ENCODE assay signal across 8 cellular contexts in the genomic region with DNA sequence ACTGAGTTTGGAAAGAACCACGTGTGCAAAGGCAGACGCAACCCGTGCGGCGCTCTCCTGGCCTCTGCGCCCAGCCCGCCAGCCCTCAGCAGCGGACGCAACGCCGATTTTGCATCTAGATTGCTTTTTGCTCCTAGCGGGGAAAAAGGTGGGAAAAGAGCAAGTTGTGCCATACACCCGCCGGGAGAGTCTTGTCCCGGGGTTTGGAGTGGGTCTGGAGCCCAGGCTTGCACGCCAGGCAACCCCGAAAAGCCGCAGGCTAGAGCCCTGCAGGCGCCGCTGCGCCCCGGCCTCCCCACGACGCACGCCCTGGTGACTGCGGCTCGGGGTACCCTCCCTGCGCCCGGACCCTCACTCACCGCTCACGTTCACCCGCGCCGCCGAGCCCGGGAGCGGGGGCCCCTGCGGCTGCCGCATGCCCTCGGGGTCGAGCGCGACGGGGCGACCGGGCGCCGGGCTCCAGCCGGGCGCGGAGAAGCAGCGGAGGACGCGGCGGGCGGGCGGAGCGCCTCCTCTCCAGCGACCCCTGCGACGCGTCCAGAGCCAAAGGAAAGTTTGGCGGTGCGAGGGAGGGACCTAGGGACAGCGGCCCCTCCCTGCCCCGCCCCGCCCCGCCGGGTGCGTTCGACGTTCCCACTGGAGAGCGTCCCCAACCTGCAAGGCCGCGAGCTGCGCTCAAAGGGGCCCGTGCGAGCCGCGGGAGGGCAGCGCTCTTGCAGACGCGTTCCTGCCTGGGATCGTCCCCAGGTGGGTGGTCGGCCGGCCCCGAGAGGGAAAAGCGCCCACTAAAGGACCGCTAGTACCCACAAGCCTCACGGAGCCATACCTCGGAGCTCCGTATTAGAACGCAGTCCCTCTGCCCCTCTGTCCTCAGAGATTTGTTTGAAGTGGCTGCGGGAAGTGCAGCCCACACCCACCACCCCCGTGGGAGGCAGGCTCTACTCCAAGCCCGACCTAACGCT.
DNase-seq lines count a peak whose midpoint lies in the region; ATAC-seq and TF ChIP-seq lines count a peak whose summit lies in the region.

A gene with protein sequence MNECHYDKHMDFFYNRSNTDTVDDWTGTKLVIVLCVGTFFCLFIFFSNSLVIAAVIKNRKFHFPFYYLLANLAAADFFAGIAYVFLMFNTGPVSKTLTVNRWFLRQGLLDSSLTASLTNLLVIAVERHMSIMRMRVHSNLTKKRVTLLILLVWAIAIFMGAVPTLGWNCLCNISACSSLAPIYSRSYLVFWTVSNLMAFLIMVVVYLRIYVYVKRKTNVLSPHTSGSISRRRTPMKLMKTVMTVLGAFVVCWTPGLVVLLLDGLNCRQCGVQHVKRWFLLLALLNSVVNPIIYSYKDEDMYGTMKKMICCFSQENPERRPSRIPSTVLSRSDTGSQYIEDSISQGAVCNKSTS (minus strand): TSS at position 550 of the 962 bp plus-strand sequence. CDS start 27,086 bp downstream, outside the sequence.

- no peaks in the 10 kb centered on the region for H3F3A ChIP-seq in MM.1S (ENCODE audit: insufficient read depth, low read length)

- no peak within 1 kb of the TSS for H3K27ac Mint-ChIP-seq in activated naive CD8-positive, alpha-beta T cell treated with anti-CD3 and anti-CD28 coated beads, Interleukin-2, amount 50 U/mL, for 24 hours

- TF ChIP-seq CTCF in MM.1S (IDR thresholded peaks at IDR 0.05; ENCODE audit: low read length) = no peak

- no peaks in the 10 kb centered on the region for H3K36me3 ChIP-seq in MM.1S (replicated peaks; ENCODE audit: insufficient read depth, low read length)

- no peak within 1 kb of the TSS for H3K9ac ChIP-seq in MM.1S (ENCODE audit: low read length)

- no peaks in the 10 kb centered on the region for H3K9me2 ChIP-seq in MM.1S (replicated peaks; ENCODE audit: insufficient read depth, low read length)

- H3K4me1 ChIP-seq in MM.1S (ENCODE audit: low read length) = no peaks in the 10 kb centered on the region

- peak within 1 kb of the TSS; percentile 76 for H3K4me3 Mint-ChIP-seq in activated naive CD8-positive, alpha-beta T cell treated with anti-CD3 and anti-CD28 coated beads, Interleukin-2, amount 50 U/mL, for 24 hours

- no peaks in the 10 kb centered on the region for H3K36me3 Mint-ChIP-seq in activated naive CD8-positive, alpha-beta T cell treated with anti-CD3 and anti-CD28 coated beads, Interleukin-2, amount 50 U/mL, for 24 hours (ENCODE audit: low read depth)

- peaks cover 36% of the 10 kb centered on the region for H3K27me3 Mint-ChIP-seq in activated naive CD8-positive, alpha-beta T cell treated with anti-CD3 and anti-CD28 coated beads, Interleukin-2, amount 50 U/mL, for 24 hours

- no peaks in the 10 kb centered on the region for H3K27me3 ChIP-seq in MM.1S (replicated peaks; ENCODE audit: insufficient read depth, low read length)

- H3K9me3 ChIP-seq in MM.1S (replicated peaks; ENCODE audit: insufficient read depth, low read length) = no peaks in the 10 kb centered on the region

- DNase-seq in ELR (ENCODE audit: low read depth) (peak; percentile 86), NCI-H524 (lab: John Stamatoyannopoulos, UW) (peak; percentile 51 to 64), iPS-NIHi11 (ENCODE audit: low spot score) (peak; percentile 82), MM.1S (no peak), substantia nigra (lab: John Stamatoyannopoulos, UW) (no peak)
- peak; percentile 44 for DNase-seq in activated naive CD8-positive, alpha-beta T cell treated with anti-CD3 and anti-CD28 coated beads, Interleukin-2, amount 50 U/mL, for 24 hours
- peak; percentile 28 for DNase-seq in stimulated activated CD8-positive, alpha-beta memory T cell treated with anti-CD3 and anti-CD28 coated beads, Interleukin-4, amount 100 ng/mL, for 24 hours (ENCODE audit: low read depth)

- ATAC-seq in activated naive CD8-positive, alpha-beta T cell treated with anti-CD3 and anti-CD28 coated beads, Interleukin-2, amount 50 U/mL, for 24 hours = peak; percentile 68
- no peak for ATAC-seq in GM21528 (IDR thresholded peaks at IDR 0.05; ENCODE audit: low FRiP score, unreplicated experiment)

- H4K20me1 ChIP-seq in MM.1S (ENCODE audit: insufficient read depth, low read length) = no peaks in the 10 kb centered on the region

- no peak within 1 kb of the TSS for H3K27ac ChIP-seq in MM.1S (ENCODE audit: low read length)
- no peak within 1 kb of the TSS for H3K27ac ChIP-seq in substantia nigra (ENCODE audit: low read depth, low read length, poor library complexity, severe bottlenecking)

- no peaks in the 10 kb centered on the region for H3K79me2 ChIP-seq in MM.1S (ENCODE audit: low read length)

- no peak within 1 kb of the TSS for H3K4me2 ChIP-seq in MM.1S (ENCODE audit: low read depth, low read length)

- no peak within 1 kb of the TSS for H3K4me3 ChIP-seq in MM.1S (ENCODE audit: low read length)

- no peak within 1 kb of the TSS for H2AFZ ChIP-seq in MM.1S (ENCODE audit: low read length)

- H3K9me3 Mint-ChIP-seq in activated naive CD8-positive, alpha-beta T cell treated with anti-CD3 and anti-CD28 coated beads, Interleukin-2, amount 50 U/mL, for 24 hours = no peaks in the 10 kb centered on the region

- H3K4me1 Mint-ChIP-seq in activated naive CD8-positive, alpha-beta T cell treated with anti-CD3 and anti-CD28 coated beads, Interleukin-2, amount 50 U/mL, for 24 hours = peaks cover 17% of the 10 kb centered on the region

Comparison
In these comparisons a context has a peak if more than half of its experiments do, and no peak if none do; other contexts are left out.
1. DNase-seq: peak in ELR (single experiment), NCI-H524 (2 of 2), activated naive CD8-positive, alpha-beta T cell treated with anti-CD3 and anti-CD28 coated beads, Interleukin-2, amount 50 U/mL, for 24 hours (single experiment), iPS-NIHi11 (single experiment) and stimulated activated CD8-positive, alpha-beta memory T cell treated with anti-CD3 and anti-CD28 coated beads, Interleukin-4, amount 100 ng/mL, for 24 hours (single experiment); none in MM.1S (single experiment) and substantia nigra (0 of 49).